8 cellular contexts compared by ENCODE assay signal in the genomic region with DNA sequence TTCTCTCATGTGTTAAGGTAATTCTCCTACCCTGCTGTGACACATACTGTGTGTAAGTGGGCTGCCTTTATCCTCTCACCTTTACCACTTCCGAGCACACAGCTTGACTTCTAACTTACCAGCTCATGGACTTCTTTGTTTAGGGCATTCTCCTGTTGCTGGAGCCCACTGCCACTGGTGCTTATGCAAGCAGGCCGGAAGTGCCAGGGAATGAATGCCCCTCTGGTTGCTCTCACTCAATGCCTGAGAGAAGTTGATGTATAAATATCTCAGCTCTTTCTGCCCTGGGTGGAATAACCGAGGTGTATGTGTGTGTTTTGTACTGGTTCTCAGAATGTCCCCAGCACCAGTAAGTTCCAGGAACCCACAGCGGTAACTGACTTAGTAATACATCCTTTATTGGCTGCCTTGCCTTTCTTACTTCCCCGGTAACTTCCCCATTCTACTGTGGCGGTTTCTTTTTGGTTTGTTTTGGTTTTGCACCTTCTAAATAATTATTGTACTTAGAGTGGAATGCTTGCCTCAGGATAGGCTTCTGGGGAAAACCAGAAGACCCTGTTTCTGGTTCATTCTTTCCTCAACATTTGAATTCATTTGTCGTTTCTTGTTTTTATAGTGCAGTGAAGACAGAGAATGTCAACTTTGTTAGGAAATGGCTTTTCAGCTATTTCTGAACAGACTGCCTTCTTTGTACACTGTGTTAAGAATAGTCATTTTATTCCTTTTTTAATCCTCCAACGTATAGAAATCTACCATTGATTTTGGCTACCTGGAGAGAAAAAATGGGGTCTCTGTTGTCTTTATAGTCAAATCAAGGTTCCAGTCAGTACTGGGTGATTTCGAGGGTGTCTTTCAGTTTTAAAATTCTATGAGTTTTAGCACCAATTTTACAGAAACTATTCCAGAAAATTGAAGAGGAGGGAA. TPM values are rescaled to one million over a fixed set of nuclear protein-coding genes. Genes with fewer than 3 reads are reported as not detected.
DNase-seq lines count a peak whose midpoint lies in the region; ATAC-seq, FAIRE-seq and TF ChIP-seq lines count a peak whose summit lies in the region.

No MANE protein-coding gene starts in this region.

- no peaks in the 10 kb centered on the region for H3K36me3 ChIP-seq in heart left ventricle

- peak; percentile 93 for ATAC-seq in activated CD8-positive, alpha-beta T cell treated with anti-CD3 and anti-CD28 coated beads, Interleukin-2, amount 10 ng/mL, durations not matched to agents 7 days and 5 days
- ATAC-seq in stimulated activated naive CD8-positive, alpha-beta T cell treated with anti-CD3 and anti-CD28 coated beads, Interleukin-15, Interleukin-2, amounts not matched to agents 100 U/mL and 50 U/mL, for 24 hours = peak; percentile 95
- no peak for ATAC-seq in heart left ventricle

- H3K27ac Mint-ChIP-seq in HFFc6 = no peak overlapping the region
- H3K27ac Mint-ChIP-seq in activated CD8-positive, alpha-beta T cell treated with anti-CD3 and anti-CD28 coated beads, Interleukin-2, amount 10 ng/mL, durations not matched to agents 7 days and 5 days = peak overlapping the region; percentile 94

- peak overlapping the region; percentile 72; the same call in 1 of the 2 replicates for H3K4me3 Mint-ChIP-seq in HFFc6
- peak overlapping the region; percentile 81 for H3K4me3 Mint-ChIP-seq in activated CD8-positive, alpha-beta T cell treated with anti-CD3 and anti-CD28 coated beads, Interleukin-2, amount 10 ng/mL, durations not matched to agents 7 days and 5 days

- intact Hi-C loops in heart left ventricle (cut with DNase I) = no loop called here

- peaks cover 7% of the 10 kb centered on the region; the same call in 1 of the 2 replicates for H3K4me1 Mint-ChIP-seq in HFFc6 (ENCODE audit: low read depth)
- peaks cover 22% of the 10 kb centered on the region for H3K4me1 Mint-ChIP-seq in activated CD8-positive, alpha-beta T cell treated with anti-CD3 and anti-CD28 coated beads, Interleukin-2, amount 10 ng/mL, durations not matched to agents 7 days and 5 days (ENCODE audit: low read depth)

- H3K36me3 Mint-ChIP-seq in HFFc6 (ENCODE audit: low read depth) = no peaks in the 10 kb centered on the region
- H3K36me3 Mint-ChIP-seq in activated CD8-positive, alpha-beta T cell treated with anti-CD3 and anti-CD28 coated beads, Interleukin-2, amount 10 ng/mL, durations not matched to agents 7 days and 5 days (ENCODE audit: low read depth) = peaks cover 4% of the 10 kb centered on the region

- CTCF ChIA-PET in activated CD8-positive, alpha-beta T cell treated with anti-CD3 and anti-CD28 coated beads, Interleukin-2, amount 10 ng/mL, durations not matched to agents 7 days and 5 days (lab: Charles Lee) = interaction anchor here (0.7 to 1.9 kb wide), 7 partner anchors 40 to 171 kb away, joined by 3 to 7 read pairs (median 4); a partner anchor contains a TSS

- H3K4me1 ChIP-seq in heart left ventricle = peaks cover 0 to 8% (median 0%) of the 10 kb centered on the region in 12 donors

- H3K27me3 ChIP-seq in heart left ventricle = peaks cover 0 to 19% (median 0%) of the 10 kb centered on the region in 9 donors

- H3K9me3 Mint-ChIP-seq in HFFc6 = no peaks in the 10 kb centered on the region
- H3K9me3 Mint-ChIP-seq in activated CD8-positive, alpha-beta T cell treated with anti-CD3 and anti-CD28 coated beads, Interleukin-2, amount 10 ng/mL, durations not matched to agents 7 days and 5 days (ENCODE audit: insufficient read depth) = no peaks in the 10 kb centered on the region

- peak; percentile 26 for DNase-seq in GM18507 (ENCODE audit: extremely low spot score, insufficient read length, low read depth)
- DNase-seq in HFFc6 = no peak
- DNase-seq in MV-4-11 (lab: John Stamatoyannopoulos, UW) = peak; percentile 76
- peak; percentile 69 for DNase-seq in activated CD8-positive, alpha-beta T cell treated with anti-CD3 and anti-CD28 coated beads, Interleukin-2, amount 10 ng/mL, durations not matched to agents 7 days and 5 days
- DNase-seq in iris pigment epithelial cell (ENCODE audit: low read depth) = peak; percentile 7
- peak; percentile 30 for DNase-seq in stimulated activated naive CD8-positive, alpha-beta T cell treated with anti-CD3 and anti-CD28 coated beads, Interleukin-15, Interleukin-2, amounts not matched to agents 100 U/mL and 50 U/mL, for 24 hours
- no peak for DNase-seq in HK-2 (ENCODE audit: unreplicated experiment)
- DNase-seq in heart left ventricle = no peak

- POLR2A ChIA-PET in activated CD8-positive, alpha-beta T cell treated with anti-CD3 and anti-CD28 coated beads, Interleukin-2, amount 10 ng/mL, durations not matched to agents 7 days and 5 days (lab: Charles Lee) = interaction anchor here (0.6 to 1.6 kb wide), 8 partner anchors 29 to 170 kb away, joined by 3 to 10 read pairs (median 4); a partner anchor contains a TSS

- no peak for TF ChIP-seq POLR2A in heart left ventricle (IDR thresholded peaks at IDR 0.05)

- peak overlapping the region in 1 of 12 donors; percentile 6 for H3K4me3 ChIP-seq in heart left ventricle

- no peaks in the 10 kb centered on the region for H3K9me3 ChIP-seq in heart left ventricle

- 44 to 56% (median 47%) methylated on average over 9 of the region's 9 CpGs for WGBS in heart left ventricle, 4 donors

- peak; percentile 96 for FAIRE-seq in GM18507 (lab: Jason Lieb, UNC)

- peak overlapping the region in 1 of 12 donors; percentile 40 for H3K27ac ChIP-seq in heart left ventricle

- TF ChIP-seq CTCF in HFFc6 (IDR thresholded peaks at IDR 0.05) = no peak
- no peak for TF ChIP-seq CTCF in heart left ventricle (IDR thresholded peaks at IDR 0.05)

- H3K27me3 Mint-ChIP-seq in HFFc6 (ENCODE audit: insufficient read depth) = no peaks in the 10 kb centered on the region; the same call in 1 of the 2 replicates
- no peaks in the 10 kb centered on the region for H3K27me3 Mint-ChIP-seq in activated CD8-positive, alpha-beta T cell treated with anti-CD3 and anti-CD28 coated beads, Interleukin-2, amount 10 ng/mL, durations not matched to agents 7 days and 5 days (ENCODE audit: low read depth)

RNA-seq across cellular contexts. Expression of a gene that starts 45.4 kb away (rescaled TPM):
- not detected for total RNA-seq in HFFc6 (2021; fragmentation: NEBNext Ultra II Directional; extraction: Animal tissue kit (Norgen Biotek cat#: 25700))
- total RNA-seq in activated CD8-positive, alpha-beta T cell treated with anti-CD3 and anti-CD28 coated beads, Interleukin-2, amount 10 ng/mL, durations not matched to agents 7 days and 5 days = under 1 TPM; 0.21 to 0.31 TPM
- total RNA-seq in heart left ventricle = under 1 TPM in 4 of 9 donors, not detected in 5; 0.16 to 0.30 (median 0.24) TPM
- under 1 TPM; 0.10 to 0.23 TPM for polyA plus RNA-seq in heart left ventricle

RNA-seq across cellular contexts. Expression of a gene that starts 45.5 kb away (rescaled TPM):
- total RNA-seq in HFFc6 (2021; fragmentation: NEBNext Ultra II Directional; extraction: Animal tissue kit (Norgen Biotek cat#: 25700)) = 10 to 100 TPM; 20.8 to 28.1 (median 23.3) TPM
- 10 to 100 TPM; 28.3 to 33.1 TPM for total RNA-seq in activated CD8-positive, alpha-beta T cell treated with anti-CD3 and anti-CD28 coated beads, Interleukin-2, amount 10 ng/mL, durations not matched to agents 7 days and 5 days
- 100 to 1,000 TPM in 3 of 9 donors, 10 to 100 TPM in 6; 41.0 to 113 (median 92.2) TPM for total RNA-seq in heart left ventricle
- polyA plus RNA-seq in heart left ventricle = 10 to 100 TPM; 53.1 to 95.2 TPM

Comparison
In these comparisons a context has a peak if more than half of its experiments do, and no peak if none do; other contexts are left out.
1. DNase-seq: peak in GM18507 (single experiment), MV-4-11 (single experiment), activated CD8-positive, alpha-beta T cell treated with anti-CD3 and anti-CD28 coated beads, Interleukin-2, amount 10 ng/mL, durations not matched to agents 7 days and 5 days (single experiment), iris pigment epithelial cell (single experiment) and stimulated activated naive CD8-positive, alpha-beta T cell treated with anti-CD3 and anti-CD28 coated beads, Interleukin-15, Interleukin-2, amounts not matched to agents 100 U/mL and 50 U/mL, for 24 hours (single experiment); none in HFFc6 (single experiment), HK-2 (single experiment) and heart left ventricle (0 of 5).
2. ATAC-seq: peak in activated CD8-positive, alpha-beta T cell treated with anti-CD3 and anti-CD28 coated beads, Interleukin-2, amount 10 ng/mL, durations not matched to agents 7 days and 5 days (single experiment) and stimulated activated naive CD8-positive, alpha-beta T cell treated with anti-CD3 and anti-CD28 coated beads, Interleukin-15, Interleukin-2, amounts not matched to agents 100 U/mL and 50 U/mL, for 24 hours (single experiment); none in heart left ventricle (0 of 4).